Comparison of ENCODE assay signal across 1 cellular context in genomic region chr4:118770741-118771187, GRCh38.
TF ChIP-seq lines count a peak whose summit lies in the region.

No MANE protein-coding gene starts in this region.

TF ChIP-seq in SK-N-SH, 30 proteins besides CTCF, POLR2A, EP300 and RAD21 (continued from another document):
- TF ChIP-seq SIN3A (IDR thresholded peaks at IDR 0.05; ENCODE audit: borderline replicate concordance, low read depth, low read length), result no peak
- TF ChIP-seq FOXM1 (IDR thresholded peaks at IDR 0.05; ENCODE audit: low read depth), result peak; percentile 62; the same call in 1 of the 2 replicates
- no peak for TF ChIP-seq MAX (IDR thresholded peaks at IDR 0.05; ENCODE audit: low read depth)
- TF ChIP-seq TAF1 (IDR thresholded peaks at IDR 0.05; ENCODE audit: borderline replicate concordance, low read depth, low read length), result no peak
- TF ChIP-seq RCOR1 (IDR thresholded peaks at IDR 0.05; ENCODE audit: low read length), result peak; percentile 47; the same call in 1 of the 2 replicates
- TF ChIP-seq, protein P1, sequence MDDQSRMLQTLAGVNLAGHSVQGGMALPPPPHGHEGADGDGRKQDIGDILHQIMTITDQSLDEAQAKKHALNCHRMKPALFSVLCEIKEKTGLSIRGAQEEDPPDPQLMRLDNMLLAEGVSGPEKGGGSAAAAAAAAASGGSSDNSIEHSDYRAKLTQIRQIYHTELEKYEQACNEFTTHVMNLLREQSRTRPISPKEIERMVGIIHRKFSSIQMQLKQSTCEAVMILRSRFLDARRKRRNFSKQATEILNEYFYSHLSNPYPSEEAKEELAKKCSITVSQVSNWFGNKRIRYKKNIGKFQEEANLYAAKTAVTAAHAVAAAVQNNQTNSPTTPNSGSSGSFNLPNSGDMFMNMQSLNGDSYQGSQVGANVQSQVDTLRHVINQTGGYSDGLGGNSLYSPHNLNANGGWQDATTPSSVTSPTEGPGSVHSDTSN (IDR thresholded peaks at IDR 0.05), result peak; percentile 68
- TF ChIP-seq JUND (IDR thresholded peaks at IDR 0.05), result no peak; the same call in 1 of the 2 replicates
- TF ChIP-seq, protein P2, sequence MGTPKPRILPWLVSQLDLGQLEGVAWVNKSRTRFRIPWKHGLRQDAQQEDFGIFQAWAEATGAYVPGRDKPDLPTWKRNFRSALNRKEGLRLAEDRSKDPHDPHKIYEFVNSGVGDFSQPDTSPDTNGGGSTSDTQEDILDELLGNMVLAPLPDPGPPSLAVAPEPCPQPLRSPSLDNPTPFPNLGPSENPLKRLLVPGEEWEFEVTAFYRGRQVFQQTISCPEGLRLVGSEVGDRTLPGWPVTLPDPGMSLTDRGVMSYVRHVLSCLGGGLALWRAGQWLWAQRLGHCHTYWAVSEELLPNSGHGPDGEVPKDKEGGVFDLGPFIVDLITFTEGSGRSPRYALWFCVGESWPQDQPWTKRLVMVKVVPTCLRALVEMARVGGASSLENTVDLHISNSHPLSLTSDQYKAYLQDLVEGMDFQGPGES (IDR thresholded peaks at IDR 0.05; ENCODE audit: low read depth, low read length), result no peak
- TF ChIP-seq GATA2 (CRISPR knock-in tag; IDR thresholded peaks at IDR 0.05), result peak; percentile 58
- peak; percentile 60 for TF ChIP-seq POLR2AphosphoS5 (IDR thresholded peaks at IDR 0.05; ENCODE audit: low read depth, low read length)
TF ChIP-seq in SK-N-SH: peak in this region for 8.
